In the genomic region with DNA sequence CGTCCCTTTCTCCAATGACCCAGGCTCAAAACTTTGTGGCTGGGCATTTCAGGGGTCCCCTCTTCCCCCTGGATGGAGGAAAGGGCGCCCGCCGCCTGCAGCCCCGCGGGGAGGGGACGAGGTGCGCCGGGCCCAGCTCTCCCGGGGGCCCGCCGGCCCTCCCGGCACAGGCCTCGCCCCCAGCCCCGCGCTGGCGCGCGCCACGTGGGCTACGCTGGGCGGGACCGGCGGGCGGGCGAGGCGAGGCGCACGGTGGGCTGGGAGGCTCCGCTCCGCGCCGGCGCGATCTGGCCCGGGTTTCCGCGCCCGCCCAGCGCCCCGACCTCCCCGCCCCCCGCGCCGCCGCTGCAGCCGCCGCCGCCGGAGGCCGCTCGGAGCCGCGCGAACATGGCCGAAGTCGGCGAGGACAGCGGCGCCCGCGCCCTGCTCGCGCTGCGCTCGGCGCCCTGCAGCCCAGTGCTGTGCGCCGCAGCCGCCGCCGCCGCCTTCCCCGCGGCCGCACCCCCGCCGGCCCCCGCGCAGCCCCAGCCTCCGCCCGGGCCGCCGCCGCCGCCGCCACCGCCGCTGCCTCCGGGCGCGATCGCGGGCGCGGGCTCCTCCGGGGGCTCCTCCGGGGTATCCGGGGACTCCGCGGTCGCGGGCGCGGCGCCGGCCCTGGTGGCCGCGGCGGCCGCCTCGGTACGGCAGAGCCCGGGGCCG, we compare ENCODE assay signal across 1 cellular context.
TF ChIP-seq lines count a peak whose summit lies in the region.

Gene FOXK1, plus strand, starts transcription at position 374 of the 699 bp plus-strand sequence. Its CDS starts 14 bp downstream, at position 388.

TF ChIP-seq in GM12878, 131 proteins besides CTCF, POLR2A, EP300 and RAD21 (continued from another document):
- TF ChIP-seq, protein P1, sequence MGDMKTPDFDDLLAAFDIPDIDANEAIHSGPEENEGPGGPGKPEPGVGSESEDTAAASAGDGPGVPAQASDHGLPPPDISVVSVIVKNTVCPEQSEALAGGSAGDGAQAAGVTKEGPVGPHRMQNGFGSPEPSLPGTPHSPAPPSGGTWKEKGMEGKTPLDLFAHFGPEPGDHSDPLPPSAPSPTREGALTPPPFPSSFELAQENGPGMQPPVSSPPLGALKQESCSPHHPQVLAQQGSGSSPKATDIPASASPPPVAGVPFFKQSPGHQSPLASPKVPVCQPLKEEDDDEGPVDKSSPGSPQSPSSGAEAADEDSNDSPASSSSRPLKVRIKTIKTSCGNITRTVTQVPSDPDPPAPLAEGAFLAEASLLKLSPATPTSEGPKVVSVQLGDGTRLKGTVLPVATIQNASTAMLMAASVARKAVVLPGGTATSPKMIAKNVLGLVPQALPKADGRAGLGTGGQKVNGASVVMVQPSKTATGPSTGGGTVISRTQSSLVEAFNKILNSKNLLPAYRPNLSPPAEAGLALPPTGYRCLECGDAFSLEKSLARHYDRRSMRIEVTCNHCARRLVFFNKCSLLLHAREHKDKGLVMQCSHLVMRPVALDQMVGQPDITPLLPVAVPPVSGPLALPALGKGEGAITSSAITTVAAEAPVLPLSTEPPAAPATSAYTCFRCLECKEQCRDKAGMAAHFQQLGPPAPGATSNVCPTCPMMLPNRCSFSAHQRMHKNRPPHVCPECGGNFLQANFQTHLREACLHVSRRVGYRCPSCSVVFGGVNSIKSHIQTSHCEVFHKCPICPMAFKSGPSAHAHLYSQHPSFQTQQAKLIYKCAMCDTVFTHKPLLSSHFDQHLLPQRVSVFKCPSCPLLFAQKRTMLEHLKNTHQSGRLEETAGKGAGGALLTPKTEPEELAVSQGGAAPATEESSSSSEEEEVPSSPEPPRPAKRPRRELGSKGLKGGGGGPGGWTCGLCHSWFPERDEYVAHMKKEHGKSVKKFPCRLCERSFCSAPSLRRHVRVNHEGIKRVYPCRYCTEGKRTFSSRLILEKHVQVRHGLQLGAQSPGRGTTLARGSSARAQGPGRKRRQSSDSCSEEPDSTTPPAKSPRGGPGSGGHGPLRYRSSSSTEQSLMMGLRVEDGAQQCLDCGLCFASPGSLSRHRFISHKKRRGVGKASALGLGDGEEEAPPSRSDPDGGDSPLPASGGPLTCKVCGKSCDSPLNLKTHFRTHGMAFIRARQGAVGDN (IDR thresholded peaks at IDR 0.05) = peak; percentile 83
- TF ChIP-seq CBX3 (IDR thresholded peaks at IDR 0.05; ENCODE audit: borderline replicate concordance, low read depth) (no peak), KAT2A (conservative IDR thresholded peaks at IDR 0.05; ENCODE audit: control insufficient read depth, low read depth, low read length) (no peak), CHD2 (IDR thresholded peaks at IDR 0.05; ENCODE audit: borderline replicate concordance, low read depth, low read length) (peak; percentile 48; the same call in 1 of the 2 replicates), ZNF217 (IDR thresholded peaks at IDR 0.05) (no peak; the same call in 1 of the 2 replicates), RELA (IDR thresholded peaks at IDR 0.05; ENCODE audit: borderline replicate concordance, partially characterized antibody) (peak; percentile 9), EGR1 (IDR thresholded peaks at IDR 0.05; ENCODE audit: borderline replicate concordance in 1 of 2, low read depth in 2 of 2, low read length in 2 of 2) (peak in 1 of 2 experiments; percentile 49; a peak in 1 of 3 replicates), NR2C1 (IDR thresholded peaks at IDR 0.05) (peak; percentile 73), STAT1 (conservative IDR thresholded peaks at IDR 0.05) (no peak), ZBTB40 (IDR thresholded peaks at IDR 0.05; ENCODE audit: borderline replicate concordance) (no peak)
- TF ChIP-seq, protein P2, sequence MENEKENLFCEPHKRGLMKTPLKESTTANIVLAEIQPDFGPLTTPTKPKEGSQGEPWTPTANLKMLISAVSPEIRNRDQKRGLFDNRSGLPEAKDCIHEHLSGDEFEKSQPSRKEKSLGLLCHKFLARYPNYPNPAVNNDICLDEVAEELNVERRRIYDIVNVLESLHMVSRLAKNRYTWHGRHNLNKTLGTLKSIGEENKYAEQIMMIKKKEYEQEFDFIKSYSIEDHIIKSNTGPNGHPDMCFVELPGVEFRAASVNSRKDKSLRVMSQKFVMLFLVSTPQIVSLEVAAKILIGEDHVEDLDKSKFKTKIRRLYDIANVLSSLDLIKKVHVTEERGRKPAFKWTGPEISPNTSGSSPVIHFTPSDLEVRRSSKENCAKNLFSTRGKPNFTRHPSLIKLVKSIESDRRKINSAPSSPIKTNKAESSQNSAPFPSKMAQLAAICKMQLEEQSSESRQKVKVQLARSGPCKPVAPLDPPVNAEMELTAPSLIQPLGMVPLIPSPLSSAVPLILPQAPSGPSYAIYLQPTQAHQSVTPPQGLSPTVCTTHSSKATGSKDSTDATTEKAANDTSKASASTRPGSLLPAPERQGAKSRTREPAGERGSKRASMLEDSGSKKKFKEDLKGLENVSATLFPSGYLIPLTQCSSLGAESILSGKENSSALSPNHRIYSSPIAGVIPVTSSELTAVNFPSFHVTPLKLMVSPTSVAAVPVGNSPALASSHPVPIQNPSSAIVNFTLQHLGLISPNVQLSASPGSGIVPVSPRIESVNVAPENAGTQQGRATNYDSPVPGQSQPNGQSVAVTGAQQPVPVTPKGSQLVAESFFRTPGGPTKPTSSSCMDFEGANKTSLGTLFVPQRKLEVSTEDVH (IDR thresholded peaks at IDR 0.05; ENCODE audit: low read depth, partially characterized antibody) = no peak
